In genomic region chr17:3961564-3962047, GRCh38 we compare ENCODE assay signal across 11 cellular contexts. TPM values are rescaled to one million over a fixed set of nuclear protein-coding genes. Genes with fewer than 3 reads are reported as not detected.
A peak's percentile ranks its signal among the peaks of the same experiment; 100 is the strongest.
DNase-seq lines count a peak whose midpoint lies in the region; ATAC-seq and TF ChIP-seq lines count a peak whose summit lies in the region.
"Had no signal": no experiment of that assay in that cellular context is flagged by ENCODE, and none has a peak within 500 bp of the region (broad histone marks: within the 10 kb centered on the region; RNA-seq: fewer than 3 reads in every experiment).

No MANE protein-coding gene starts in this region.

- POLR2A ChIA-PET in HEK293T (lab: Yijun Ruan, JAX), result no interaction called here

- H3K9me3 ChIP-seq in osteoblast (ENCODE audit: low read depth, low read length), result no peaks in the 10 kb centered on the region
- H3K9me3 ChIP-seq: uterus had no signal

- H3K4me2 ChIP-seq in KMS-11 (peak overlapping the region; percentile 80; the same call in 1 of the 2 replicates), osteoblast (ENCODE audit: insufficient read depth, low read length) (no peak overlapping the region)

- H3K79me2 ChIP-seq in KMS-11 (ENCODE audit: insufficient read depth, low read depth), result peaks cover 34% of the 10 kb centered on the region
- H3K79me2 ChIP-seq in osteoblast (ENCODE audit: insufficient read depth, low read length), result no peaks in the 10 kb centered on the region

- TF ChIP-seq CTCF in KMS-11 (conservative IDR thresholded peaks at IDR 0.05; ENCODE audit: low read depth, low read length) (no peak), osteoblast (IDR thresholded peaks at IDR 0.05; ENCODE audit: extremely low read depth, low read depth, low read length) (no peak)

- H3K4me1 ChIP-seq in KMS-11 (ENCODE audit: low read depth, poor library complexity, severe bottlenecking) (peaks cover 41% of the 10 kb centered on the region), osteoblast (ENCODE audit: insufficient read depth, low read length) (peaks cover 4% of the 10 kb centered on the region)

- peak; percentile 36 to 67 (median 37) for DNase-seq in NCI-H1417 (lab: John Stamatoyannopoulos, UW)
- no peak for DNase-seq in NCI-H1417 treated with DMSO at 0.1 percent for 48 hours (lab: John Stamatoyannopoulos, UW)
- peak; percentile 39 to 47 for DNase-seq in activated T-cell treated with anti-CD3 and anti-CD28 coated beads, Interleukin-2, amount 50 U/mL, for 48 hours
- DNase-seq in osteoblast (ENCODE audit: insufficient read length, low spot score, missing footprints), result peak; percentile 78
- DNase-seq in effector CD4-positive, alpha-beta T cell, result no peak
- DNase-seq in HEK293T (ENCODE audit: extremely low spot score), result no peak
- DNase-seq: KG1, uterus had no signal

- CTCF ChIA-PET in HEK293T (lab: Yijun Ruan, JAX), result no interaction called here

- no peaks in the 10 kb centered on the region for H3K36me3 ChIP-seq in KMS-11 (ENCODE audit: insufficient read depth)
- H3K36me3 ChIP-seq in osteoblast (ENCODE audit: insufficient read depth, low read length), result no peaks in the 10 kb centered on the region
- H3K36me3 ChIP-seq: uterus had no signal

- H2AFZ ChIP-seq in KMS-11 (ENCODE audit: low read depth) (no peak overlapping the region), osteoblast (ENCODE audit: low read length) (no peak overlapping the region)

- ATAC-seq in GM21381 (IDR thresholded peaks at IDR 0.05; ENCODE audit: unreplicated experiment), result no peak

- H3K27me3 ChIP-seq in KMS-11 (ENCODE audit: insufficient read depth, low read depth), result no peaks in the 10 kb centered on the region
- peaks cover 40% of the 10 kb centered on the region for H3K27me3 ChIP-seq in osteoblast (ENCODE audit: insufficient read depth, low read length)
- H3K27me3 ChIP-seq: uterus had no signal

- no peaks in the 10 kb centered on the region for H4K20me1 ChIP-seq in KMS-11 (ENCODE audit: insufficient read depth)
- H4K20me1 ChIP-seq in osteoblast (ENCODE audit: insufficient read depth, low read length), result peaks cover 2% of the 10 kb centered on the region

- H3K9ac ChIP-seq in KMS-11, result no peak overlapping the region

- H3K4me3 ChIP-seq in KMS-11 (IDR thresholded peaks at IDR 0.05; ENCODE audit: insufficient read depth, low read depth, low read length), result no peak overlapping the region
- H3K4me3 ChIP-seq in osteoblast (ENCODE audit: insufficient read depth, low read length), result no peak overlapping the region
- H3K4me3 ChIP-seq: uterus had no signal

- H3K27ac ChIP-seq in KMS-11 (peak overlapping the region; percentile 35; the same call in 1 of the 2 replicates), osteoblast (ENCODE audit: low read depth, low read length) (no peak overlapping the region)
- H3K27ac ChIP-seq: uterus had no signal

TF ChIP-seq in HEK293T, 16 proteins besides CTCF, POLR2A, EP300 and RAD21:
- no peak for TF ChIP-seq FOXA1 (IDR thresholded peaks at IDR 0.05)
- TF ChIP-seq ARNT (IDR thresholded peaks at IDR 0.05), result no peak
- TF ChIP-seq ELF4 (IDR thresholded peaks at IDR 0.05), result no peak
- TF ChIP-seq L3MBTL2 (conservative IDR thresholded peaks at IDR 0.05), result no peak
- no peak for TF ChIP-seq SUZ12 (IDR thresholded peaks at IDR 0.05)
- no peak for TF ChIP-seq ZNF384 (IDR thresholded peaks at IDR 0.05)
- TF ChIP-seq BHLHE40 (IDR thresholded peaks at IDR 0.05; ENCODE audit: borderline replicate concordance), result no peak
- TF ChIP-seq TARDBP (IDR thresholded peaks at IDR 0.05), result no peak
- TF ChIP-seq FOXK2 (IDR thresholded peaks at IDR 0.05), result no peak
- TF ChIP-seq NFRKB (IDR thresholded peaks at IDR 0.05), result no peak
- no peak for TF ChIP-seq FOXM1 (IDR thresholded peaks at IDR 0.05; ENCODE audit: borderline replicate concordance)
- TF ChIP-seq CTBP1 (IDR thresholded peaks at IDR 0.05; ENCODE audit: borderline replicate concordance), result no peak
- no peak for TF ChIP-seq SP1 (IDR thresholded peaks at IDR 0.05)
- TF ChIP-seq LEF1 (IDR thresholded peaks at IDR 0.05; ENCODE audit: borderline replicate concordance), result no peak
- TF ChIP-seq PKNOX1 (IDR thresholded peaks at IDR 0.05), result no peak

RNA-seq across cellular contexts. Expression of gene ATP2A3, which starts 2.6 kb away (rescaled TPM):
- 1.4 and 1.8 TPM in 2 replicates for total RNA-seq in osteoblast

RNA-seq across cellular contexts. Expression of gene P2RX1, which starts 45.3 kb away (rescaled TPM):
- total RNA-seq in osteoblast, result under 0.01 TPM in 1 of 2 replicates, not detected in the other
- total RNA-seq: kidney epithelial cell had no signal

Comparison
In these comparisons a context has a peak if more than half of its experiments do, and no peak if none do; other contexts are left out.
1. DNase-seq: peak in NCI-H1417 (3 of 3), activated T-cell treated with anti-CD3 and anti-CD28 coated beads, Interleukin-2, amount 50 U/mL, for 48 hours (2 of 2) and osteoblast (single experiment); none in NCI-H1417 treated with DMSO at 0.1 percent for 48 hours (single experiment), effector CD4-positive, alpha-beta T cell (single experiment) and HEK293T (single experiment).